In the genomic region with DNA sequence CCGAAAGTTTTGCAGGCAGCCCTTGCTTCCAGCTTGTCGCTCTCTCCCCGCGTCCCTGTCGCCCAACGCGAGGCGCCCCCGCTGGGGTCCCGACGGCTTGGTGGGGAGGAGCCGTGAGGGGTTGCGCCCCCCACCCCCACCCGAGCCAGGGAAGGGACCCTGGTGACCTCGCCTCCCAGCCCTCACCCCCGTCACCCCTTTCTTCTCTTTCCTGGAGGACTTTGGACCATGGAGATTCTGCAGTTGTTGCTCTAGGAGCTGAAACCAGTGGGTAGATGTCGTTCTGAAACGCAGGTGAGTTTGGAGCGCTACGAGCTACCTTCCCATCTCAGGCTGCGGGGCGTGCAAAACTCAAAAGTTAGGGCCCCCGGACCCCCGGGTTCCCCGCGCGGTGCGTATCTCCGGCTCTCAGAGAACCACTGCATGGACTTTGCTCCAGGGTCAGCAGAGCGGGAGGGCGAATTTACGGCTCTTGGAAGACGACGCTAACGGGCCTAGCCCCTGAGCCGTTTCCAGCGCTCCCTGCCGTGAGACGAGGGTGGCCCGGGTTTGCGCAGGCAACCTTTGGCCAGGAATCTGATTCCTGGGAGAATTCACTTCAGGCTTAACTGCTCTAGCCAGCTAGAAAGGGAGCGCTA, we compare ENCODE assay signal across 8 cellular contexts.
A peak's percentile ranks its signal among the peaks of the same experiment; 100 is the strongest.
DNase-seq lines count a peak whose midpoint lies in the region; ATAC-seq and TF ChIP-seq lines count a peak whose summit lies in the region.

No MANE protein-coding gene starts in this region.

- H3K36me3 ChIP-seq in iPS-15b (ENCODE audit: control insufficient read depth, insufficient read depth, low read length), result no peaks in the 10 kb centered on the region

- peak; percentile 36 for DNase-seq in stimulated activated CD4-positive, alpha-beta T cell treated with anti-CD3 and anti-CD28 coated beads, Interleukin-15, amount 100 ng/mL, for 24 hours
- no peak for DNase-seq in stimulated activated CD4-positive, alpha-beta T cell treated with anti-CD3 and anti-CD28 coated beads, Interleukin-1b, Interleukin-23, amount 100 ng/mL, for 48 hours
- peak; percentile 90 for DNase-seq in NCI-H526 treated with DMSO at 0.1 percent for 48 hours (lab: John Stamatoyannopoulos, UW)
- no peak for DNase-seq in astrocyte of the cerebellum (ENCODE audit: low read depth)
- DNase-seq in retinal pigment epithelial cell (ENCODE audit: low read depth), result no peak

- H3K4me3 ChIP-seq in astrocyte of the cerebellum (ENCODE audit: low read depth, low read length), result peak overlapping the region; percentile 64
- H3K4me3 ChIP-seq in iPS-15b (ENCODE audit: low read depth, low read length), result peak overlapping the region; percentile 77
- H3K4me3 ChIP-seq in retinal pigment epithelial cell (ENCODE audit: low read length), result peak overlapping the region; percentile 71

- peak overlapping the region; percentile 39 for H3K9ac ChIP-seq in iPS-15b (ENCODE audit: low read depth, low read length)

- no peaks in the 10 kb centered on the region for H3K9me3 ChIP-seq in iPS-15b (ENCODE audit: control insufficient read depth, insufficient read depth, low read length)

- in situ Hi-C loops in astrocyte of the cerebellum (cut with HindIII; ENCODE audit: low sequenced_read_pairs), result no loop called here

- ATAC-seq in GM19463 (IDR thresholded peaks at IDR 0.05; ENCODE audit: unreplicated experiment) (no peak), HG03196 (IDR thresholded peaks at IDR 0.05; ENCODE audit: unreplicated experiment) (no peak)

- peaks cover 17% of the 10 kb centered on the region for H3K4me1 ChIP-seq in iPS-15b (ENCODE audit: control insufficient read depth, insufficient read depth, low read length)

- no peak for TF ChIP-seq CTCF in astrocyte of the cerebellum (IDR thresholded peaks at IDR 0.05; ENCODE audit: low read depth, low read length, missing control alignments)
- peak; percentile 13 for TF ChIP-seq CTCF in retinal pigment epithelial cell (conservative IDR thresholded peaks at IDR 0.05; ENCODE audit: low read depth, low read length)

- H3K27me3 ChIP-seq in iPS-15b (ENCODE audit: control insufficient read depth, insufficient read depth, low read length), result peaks cover 16% of the 10 kb centered on the region

Comparison
In these comparisons a context has a peak if more than half of its experiments do, and no peak if none do; other contexts are left out.
1. DNase-seq: peak in stimulated activated CD4-positive, alpha-beta T cell treated with anti-CD3 and anti-CD28 coated beads, Interleukin-15, amount 100 ng/mL, for 24 hours (single experiment) and NCI-H526 treated with DMSO at 0.1 percent for 48 hours (single experiment); none in stimulated activated CD4-positive, alpha-beta T cell treated with anti-CD3 and anti-CD28 coated beads, Interleukin-1b, Interleukin-23, amount 100 ng/mL, for 48 hours (single experiment), astrocyte of the cerebellum (single experiment) and retinal pigment epithelial cell (single experiment).
2. Peak in every context shown above with its lines, with median percentiles within 50 percentile points of each other: H3K4me3 ChIP-seq.